ENCODE assay signal across 8 cellular contexts in the genomic region with DNA sequence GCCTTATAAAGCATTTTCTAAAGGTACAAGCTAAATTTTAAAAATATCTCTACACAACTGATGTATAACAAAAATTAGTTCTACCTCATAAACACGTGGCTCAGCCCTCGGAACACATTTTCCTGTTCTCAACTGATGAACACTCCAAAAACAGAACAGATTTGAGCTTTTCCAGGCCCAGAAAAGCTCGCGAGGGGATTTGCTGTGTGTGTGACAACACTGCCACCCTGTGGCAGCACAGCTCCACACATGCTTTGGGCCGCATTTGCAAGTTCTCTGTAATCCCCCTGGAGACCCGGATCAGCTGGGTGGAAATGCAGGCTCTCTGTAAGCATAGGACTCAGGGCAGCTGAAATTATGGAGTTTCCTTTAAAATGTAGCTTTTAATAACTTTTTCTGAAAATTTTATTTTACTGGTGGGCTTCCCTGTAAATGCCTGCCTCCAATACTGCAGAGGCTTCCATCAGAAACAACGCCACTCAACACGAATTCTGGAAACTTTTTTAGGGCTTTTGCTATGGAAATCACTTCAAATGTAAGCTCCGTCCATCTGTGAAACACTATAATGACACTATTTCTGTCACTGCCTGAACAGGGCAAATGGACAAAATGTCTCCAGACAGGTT.
DNase-seq lines count a peak whose midpoint lies in the region; ATAC-seq and TF ChIP-seq lines count a peak whose summit lies in the region.

No MANE protein-coding gene starts in this region.

- H3K4me1 Mint-ChIP-seq in nephron progenitor cell: peaks cover 5% of the 10 kb centered on the region

- WGBS in esophagus squamous epithelium, 2 donors: 17 to 24% methylated on average over 8 to 9 of the region's 9 CpGs
- 22 to 27% (median 26%) methylated on average over 9 of the region's 9 CpGs for WGBS in stomach, 5 donors

- TF ChIP-seq POLR2A in esophagus squamous epithelium (IDR thresholded peaks at IDR 0.05) (no peak), stomach (IDR thresholded peaks at IDR 0.05) (no peak)

- no peaks in the 10 kb centered on the region for H3K9me3 ChIP-seq in esophagus squamous epithelium
- no peaks in the 10 kb centered on the region for H3K9me3 ChIP-seq in stomach

- no peak overlapping the region for H3K4me3 Mint-ChIP-seq in nephron progenitor cell

- H3K27me3 Mint-ChIP-seq in nephron progenitor cell (ENCODE audit: low read depth, poor library complexity): peaks cover 6% of the 10 kb centered on the region

- H3K9me3 Mint-ChIP-seq in nephron progenitor cell: no peaks in the 10 kb centered on the region

- intact Hi-C loops in esophagus squamous epithelium (cut with DNase I): loop anchor here (5.0 kb wide), 1 partner anchor 206 kb away; no protein-coding TSS in a partner anchor
- intact Hi-C loops in stomach (cut with DNase I; ENCODE audit: low total_unique reads): loop anchor here (5.0 kb wide), 2 partner anchors 206 to 694 kb away; no protein-coding TSS in a partner anchor

- DNase-seq in NOMO-1 treated with DMSO at 0.1 percent for 48 hours (lab: John Stamatoyannopoulos, UW; ENCODE audit: unreplicated experiment) (peak; percentile 45), esophagus squamous epithelium (lab: John Stamatoyannopoulos, UW) (no peak), nephron progenitor cell (peak; percentile 77), stomach (peak; percentile 66)
- peak; percentile 56 for DNase-seq in activated T-cell treated with anti-CD3 and anti-CD28 coated beads, Interleukin-2, amount 50 U/mL, for 1 hour

- peak; percentile 15 for TF ChIP-seq CTCF in GM12801 (IDR thresholded peaks at IDR 0.05; ENCODE audit: extremely low read depth, insufficient read length)
- peak; percentile 70 to 95 (median 88) for TF ChIP-seq CTCF in esophagus squamous epithelium (IDR thresholded peaks at IDR 0.05)
- TF ChIP-seq CTCF in nephron progenitor cell (IDR thresholded peaks at IDR 0.05): peak; percentile 97
- peak in 5 of 7 experiments; percentile 79 to 91 (median 86) for TF ChIP-seq CTCF in stomach (IDR thresholded peaks at IDR 0.05)

- H3K27ac Mint-ChIP-seq in nephron progenitor cell: no peak overlapping the region

- ATAC-seq in HG03159 (IDR thresholded peaks at IDR 0.05; ENCODE audit: unreplicated experiment) (peak; percentile 63), GM19397 (IDR thresholded peaks at IDR 0.05; ENCODE audit: unreplicated experiment) (no peak)

- H3K4me3 ChIP-seq in esophagus squamous epithelium: no peak overlapping the region
- no peak overlapping the region for H3K4me3 ChIP-seq in stomach

- no peaks in the 10 kb centered on the region for H3K36me3 ChIP-seq in esophagus squamous epithelium
- no peaks in the 10 kb centered on the region for H3K36me3 ChIP-seq in stomach

- H3K27me3 ChIP-seq in esophagus squamous epithelium (peaks cover 0 to 6% (median 0%) of the 10 kb centered on the region in 4 donors), stomach (no peaks in the 10 kb centered on the region)

- H3K36me3 Mint-ChIP-seq in nephron progenitor cell (ENCODE audit: low read depth): no peaks in the 10 kb centered on the region

- TF ChIP-seq EP300 in stomach (IDR thresholded peaks at IDR 0.05): no peak

- H3K4me1 ChIP-seq in esophagus squamous epithelium (peaks cover 0 to 15% (median 2%) of the 10 kb centered on the region in 3 donors), stomach (peaks cover 0 to 19% (median 11%) of the 10 kb centered on the region in 4 donors)

- no peak overlapping the region for H3K27ac ChIP-seq in esophagus squamous epithelium
- H3K27ac ChIP-seq in stomach: no peak overlapping the region

Comparison
In these comparisons a context has a peak if more than half of its experiments do, and no peak if none do; other contexts are left out.
1. CTCF ChIP-seq: peak in every context shown above with its lines; median percentile 97 in nephron progenitor cell; 88 in esophagus squamous epithelium; 86 in stomach; 15 in GM12801.